ENCODE assay signal across 8 cellular contexts in the genomic region with DNA sequence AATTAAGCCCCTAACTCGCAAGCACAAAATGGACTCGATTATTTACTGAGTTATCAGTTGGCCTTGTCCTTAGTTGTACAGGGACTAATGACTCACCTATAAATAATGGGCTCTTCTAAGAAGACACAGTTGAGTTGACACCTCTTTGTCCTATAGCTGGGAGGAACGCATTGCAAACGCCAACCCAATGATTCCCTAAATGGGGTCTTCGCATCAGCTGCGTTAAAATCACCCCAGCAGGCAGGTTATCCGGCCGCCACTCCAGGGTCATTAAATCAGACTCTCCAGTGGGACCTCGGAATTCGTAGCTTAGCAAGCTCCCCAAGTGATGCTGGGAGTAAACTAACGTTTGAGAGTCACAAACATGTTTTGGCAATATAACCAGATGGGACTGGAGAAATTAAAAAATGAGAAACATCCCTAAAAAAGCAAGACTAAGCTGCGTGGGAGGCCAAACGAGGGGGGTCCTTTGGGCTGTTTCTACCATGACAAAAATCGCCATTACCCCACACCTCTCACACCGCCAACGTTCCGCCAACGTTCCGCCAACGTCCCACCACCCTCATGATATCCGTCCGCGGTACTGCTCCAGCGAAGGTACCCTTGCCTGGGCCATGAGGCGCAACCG. TPM values are rescaled to one million over a fixed set of nuclear protein-coding genes. Genes with fewer than 3 reads are reported as not detected.
DNase-seq lines count a peak whose midpoint lies in the region; TF ChIP-seq lines count a peak whose summit lies in the region.

No MANE protein-coding gene starts in this region.

- peak overlapping the region; percentile 96 for H3K27ac ChIP-seq in caudate nucleus (ENCODE audit: low read depth, low read length)

- peaks cover 65% of the 10 kb centered on the region for H3K36me3 Mint-ChIP-seq in Calu3 (ENCODE audit: insufficient read depth, unreplicated experiment)

- TSS peak; percentile 85 for BruUV-seq in Calu3 (replicated peaks; lab: Mats Ljungman, UMichigan)

- peak overlapping the region; percentile 92 for H3K4me3 ChIP-seq in NB4 (ENCODE audit: low read depth, low read length)

- peaks cover 46% of the 10 kb centered on the region for H3K4me1 Mint-ChIP-seq in Calu3 (ENCODE audit: low read depth, unreplicated experiment)

- TF ChIP-seq POLR2A in NB4 (IDR thresholded peaks at IDR 0.05; ENCODE audit: extremely low read depth, insufficient read length) = no peak

- no peak for DNase-seq in Calu3
- DNase-seq in NB4 (ENCODE audit: low read depth) = peak; percentile 34
- no peak for DNase-seq in caudate nucleus (lab: John Stamatoyannopoulos, UW)
- DNase-seq in myocyte (ENCODE audit: low read depth) = peak; percentile 47
- DNase-seq in NCI-H187 treated with DMSO at 0.1 percent for 48 hours (lab: John Stamatoyannopoulos, UW) = no peak
- DNase-seq in middle frontal gyrus (ENCODE audit: extremely low spot score, low spot score) = no peak
- DNase-seq in effector CD8-positive, alpha-beta T cell (lab: John Stamatoyannopoulos, UW) = no peak
- no peak for DNase-seq in amniotic stem cell (lab: John Stamatoyannopoulos, UW)

- no peaks in the 10 kb centered on the region for H3K27me3 Mint-ChIP-seq in Calu3 (ENCODE audit: unreplicated experiment)

- H3K9me3 Mint-ChIP-seq in Calu3 (ENCODE audit: low read depth, unreplicated experiment) = no peaks in the 10 kb centered on the region

- intact Hi-C loops in Calu3 (cut with micrococcal nuclease; ENCODE audit: unreplicated experiment) = loop anchor here (5.0 kb wide), 1 partner anchor 60 kb away; the partner anchor contains the start of gene SNX11

- TF ChIP-seq CTCF in Calu3 (IDR thresholded peaks at IDR 0.05; ENCODE audit: unreplicated experiment) (no peak), NB4 (IDR thresholded peaks at IDR 0.05; ENCODE audit: low read depth, low read length) (no peak)

- CTCF ChIA-PET in Calu3 (lab: Charles Lee) = interaction anchor here (0.7 to 4.0 kb wide), 6 partner anchors 20 to 84 kb away, joined by 3 to 19 read pairs (median 6); partner anchors contain the start of gene CDK5RAP3

- peak overlapping the region; percentile 88 for H3K27ac Mint-ChIP-seq in Calu3 (ENCODE audit: unreplicated experiment)

- H3K4me3 Mint-ChIP-seq in Calu3 (ENCODE audit: low read depth, unreplicated experiment) = peak overlapping the region; percentile 94

RNA-seq across cellular contexts. Expression of gene NFE2L1, which starts 0.9 kb away (rescaled TPM):
- total RNA-seq in Calu3 (2022) (216 and 247 TPM in 2 replicates), myocyte (306 and 426 TPM in 2 replicates)
- 686 TPM for polyA plus RNA-seq in myocyte (2012)

RNA-seq across cellular contexts. Expression of gene COPZ2, which starts 9.6 kb away (rescaled TPM):
- 1.1 and 1.2 TPM in 2 replicates for total RNA-seq in Calu3 (2022)
- 45.8 and 57.6 TPM in 2 replicates for total RNA-seq in myocyte
- 298 TPM for polyA plus RNA-seq in myocyte (2012)

RNA-seq across cellular contexts. Expression of gene CBX1, which starts 54.1 kb away (rescaled TPM):
- total RNA-seq in Calu3 (2022) (111 and 126 TPM in 2 replicates), myocyte (66.4 and 67.2 TPM in 2 replicates)
- polyA plus RNA-seq in myocyte (2012) = 62.8 TPM

Comparison
In these comparisons a context has a peak if more than half of its experiments do, and no peak if none do; other contexts are left out.
1. DNase-seq: peak in NB4 (single experiment) and myocyte (single experiment); none in Calu3 (single experiment), caudate nucleus (0 of 61), NCI-H187 treated with DMSO at 0.1 percent for 48 hours (single experiment), middle frontal gyrus (single experiment), effector CD8-positive, alpha-beta T cell (single experiment) and amniotic stem cell (single experiment).
2. RNA of gene COPZ2, which starts 9.6 kb away (total RNA-seq): 45.8 to 57.6 TPM in myocyte; 1.1 to 1.2 TPM in Calu3; every median in the first group is over 10 times any median in the second.